ENCODE assay signal across 25 cellular contexts in genomic region chr2:80001704-80002103, GRCh38.
A peak's percentile ranks its signal among the peaks of the same experiment; 100 is the strongest.
DNase-seq lines count a peak whose midpoint lies in the region; ATAC-seq and TF ChIP-seq lines count a peak whose summit lies in the region.
"Had no signal": no experiment of that assay in that cellular context is flagged by ENCODE, and none has a peak within 500 bp of the region (broad histone marks: within the 10 kb centered on the region; RNA-seq: fewer than 3 reads in every experiment).

No MANE protein-coding gene starts in this region.

- H3K27me3 Mint-ChIP-seq in natural killer cell treated with Interleukin-12 subunit alpha and Interleukin-12 subunit beta and Interleukin-15 and Interleukin-18, amount 100 ng/mL, for 72 hours: no peaks in the 10 kb centered on the region
- H3K27me3 Mint-ChIP-seq: activated naive CD8-positive, alpha-beta T cell treated with anti-CD3 and anti-CD28 coated beads for 36 hours; stimulated activated memory B cell treated with anti-CD40 and anti-IgM and Interleukin-4, amounts not matched to agents 10 μg/mL and 1 μg/mL and 100 μg/mL, for 72 hours had no signal

- no peak for TF ChIP-seq CTCF in cardiac fibroblast (IDR thresholded peaks at IDR 0.05; ENCODE audit: low read depth, low read length)

- no peak overlapping the region for H3K4me3 Mint-ChIP-seq in natural killer cell treated with Interleukin-12 subunit alpha and Interleukin-12 subunit beta and Interleukin-15 and Interleukin-18, amount 100 ng/mL, for 72 hours
- H3K4me3 Mint-ChIP-seq: activated naive CD8-positive, alpha-beta T cell treated with anti-CD3 and anti-CD28 coated beads for 36 hours; neural progenitor cell; stimulated activated memory B cell treated with anti-CD40 and anti-IgM and Interleukin-4, amounts not matched to agents 10 μg/mL and 1 μg/mL and 100 μg/mL, for 72 hours; T-helper 2 cell treated with Interferon-gamma antibody and Interleukin-4, amounts not matched to agents 5 μg/mL and 100 μg/mL, for 36 hours had no signal

- ATAC-seq in GM21717 (IDR thresholded peaks at IDR 0.05; ENCODE audit: unreplicated experiment): no peak
- ATAC-seq in natural killer cell treated with Interleukin-12 subunit alpha and Interleukin-12 subunit beta and Interleukin-15 and Interleukin-18, amount 100 ng/mL, for 72 hours: no peak
- ATAC-seq: stimulated activated memory B cell treated with anti-CD40 and anti-IgM and Interleukin-4, amounts not matched to agents 10 μg/mL and 1 μg/mL and 100 μg/mL, for 72 hours had no signal

- H3K4me3 ChIP-seq in cardiac fibroblast (replicated peaks in 1 of 2; ENCODE audit: low read depth in 2 of 2, low read length in 2 of 2): no peak overlapping the region
- H3K4me3 ChIP-seq: coronary artery, neural progenitor cell, skin epidermis, testis, uterus had no signal

- H3K4me1 Mint-ChIP-seq in natural killer cell treated with Interleukin-12 subunit alpha and Interleukin-12 subunit beta and Interleukin-15 and Interleukin-18, amount 100 ng/mL, for 72 hours (ENCODE audit: low read depth in 2 of 2): no peaks in the 10 kb centered on the region
- H3K4me1 Mint-ChIP-seq: activated naive CD8-positive, alpha-beta T cell treated with anti-CD3 and anti-CD28 coated beads for 36 hours; neural progenitor cell; stimulated activated memory B cell treated with anti-CD40 and anti-IgM and Interleukin-4, amounts not matched to agents 10 μg/mL and 1 μg/mL and 100 μg/mL, for 72 hours had no signal

- H3K27ac Mint-ChIP-seq in natural killer cell treated with Interleukin-12 subunit alpha and Interleukin-12 subunit beta and Interleukin-15 and Interleukin-18, amount 100 ng/mL, for 72 hours: no peak overlapping the region
- H3K27ac Mint-ChIP-seq: activated naive CD8-positive, alpha-beta T cell treated with anti-CD3 and anti-CD28 coated beads for 36 hours; activated T-helper 2 cell treated with anti-CD3 and anti-CD28 coated beads, Interferon-gamma antibody, Interleukin-2, Interleukin-4, amounts not matched to agents 10 μg/mL and 5 μg/mL and 100 μg/mL, durations not matched to agents 14 hours and 24 hours and 36 hours; neural progenitor cell; stimulated activated memory B cell treated with anti-CD40 and anti-IgM and Interleukin-4, amounts not matched to agents 10 μg/mL and 1 μg/mL and 100 μg/mL, for 72 hours; T-helper 2 cell treated with Interferon-gamma antibody and Interleukin-4, amounts not matched to agents 5 μg/mL and 100 μg/mL, for 36 hours had no signal

- H3K9me3 Mint-ChIP-seq in natural killer cell treated with Interleukin-12 subunit alpha and Interleukin-12 subunit beta and Interleukin-15 and Interleukin-18, amount 100 ng/mL, for 72 hours: peaks cover 12% of the 10 kb centered on the region
- H3K9me3 Mint-ChIP-seq: activated T-helper 2 cell treated with anti-CD3 and anti-CD28 coated beads, Interferon-gamma antibody, Interleukin-2, Interleukin-4, amounts not matched to agents 10 μg/mL and 5 μg/mL and 100 μg/mL, durations not matched to agents 14 hours and 24 hours and 36 hours; neural progenitor cell; stimulated activated memory B cell treated with anti-CD40 and anti-IgM and Interleukin-4, amounts not matched to agents 10 μg/mL and 1 μg/mL and 100 μg/mL, for 72 hours; T-helper 2 cell treated with Interferon-gamma antibody and Interleukin-4, amounts not matched to agents 5 μg/mL and 100 μg/mL, for 36 hours had no signal

- DNase-seq in AG08395 (ENCODE audit: low spot score): peak; percentile 45
- DNase-seq in HS-27A (ENCODE audit: low read depth): peak; percentile 48
- DNase-seq in cardiac fibroblast (ENCODE audit: low read depth in 2 of 2): peak; percentile 5 to 19
- DNase-seq in iris pigment epithelial cell (ENCODE audit: low read depth): peak; percentile 45
- no peak for DNase-seq in T-helper 1 cell
- DNase-seq in pons (ENCODE audit: low spot score): no peak
- no peak for DNase-seq in natural killer cell treated with Interleukin-12 subunit alpha and Interleukin-12 subunit beta and Interleukin-15 and Interleukin-18, amount 100 ng/mL, for 72 hours (ENCODE audit: low spot score)
- DNase-seq: activated naive CD8-positive, alpha-beta T cell treated with anti-CD3 and anti-CD28 coated beads for 36 hours; AML-193; brain microvascular endothelial cell; hippocampal formation; islet precursor cell; NCI-H2171; NCI-H524 treated with DMSO at 0.1 percent for 48 hours; stimulated activated CD4-positive, alpha-beta T cell treated with anti-CD3 and anti-CD28 coated beads, Interleukin-2, amount 100 ng/mL, for 24 hours; testis; uterus; WERI-Rb-1 had no signal

- no peaks in the 10 kb centered on the region for H3K36me3 Mint-ChIP-seq in natural killer cell treated with Interleukin-12 subunit alpha and Interleukin-12 subunit beta and Interleukin-15 and Interleukin-18, amount 100 ng/mL, for 72 hours
- H3K36me3 Mint-ChIP-seq: activated naive CD8-positive, alpha-beta T cell treated with anti-CD3 and anti-CD28 coated beads for 36 hours; neural progenitor cell; stimulated activated memory B cell treated with anti-CD40 and anti-IgM and Interleukin-4, amounts not matched to agents 10 μg/mL and 1 μg/mL and 100 μg/mL, for 72 hours had no signal

Comparison
In these comparisons a context has a peak if more than half of its experiments do, and no peak if none do; other contexts are left out.
1. DNase-seq: peak in AG08395 (single experiment), HS-27A (single experiment), cardiac fibroblast (2 of 2) and iris pigment epithelial cell (single experiment); none in T-helper 1 cell (0 of 5), pons (single experiment) and natural killer cell treated with Interleukin-12 subunit alpha and Interleukin-12 subunit beta and Interleukin-15 and Interleukin-18, amount 100 ng/mL, for 72 hours (single experiment).